10 cellular contexts compared by ENCODE assay signal in genomic region chr3:157311633-157312365, GRCh38.
DNase-seq lines count a peak whose midpoint lies in the region; ATAC-seq and TF ChIP-seq lines count a peak whose summit lies in the region.
"Had no signal": no experiment of that assay in that cellular context is flagged by ENCODE, and none has a peak within 500 bp of the region (broad histone marks: within the 10 kb centered on the region; RNA-seq: fewer than 3 reads in every experiment).

No MANE protein-coding gene starts in this region.

- H3F3A ChIP-seq in GM23248 (ENCODE audit: insufficient read depth): peaks cover 22% of the 10 kb centered on the region

- peaks cover 19% of the 10 kb centered on the region for H3K4me1 ChIP-seq in GM23248 (ENCODE audit: insufficient read depth)
- peaks cover 14% of the 10 kb centered on the region for H3K4me1 ChIP-seq in SJSA1 (replicated peaks)
- no peaks in the 10 kb centered on the region for H3K4me1 ChIP-seq in ascending aorta

- no peaks in the 10 kb centered on the region for H3K9me2 ChIP-seq in GM23248 (ENCODE audit: insufficient read depth)

- no peaks in the 10 kb centered on the region for H3K27me3 ChIP-seq in GM23248 (replicated peaks; ENCODE audit: insufficient read depth)
- H3K27me3 ChIP-seq in SJSA1 (replicated peaks): no peaks in the 10 kb centered on the region
- H3K27me3 ChIP-seq in ascending aorta: no peaks in the 10 kb centered on the region

- no peaks in the 10 kb centered on the region for H3K36me3 ChIP-seq in GM23248 (ENCODE audit: low read depth)
- no peaks in the 10 kb centered on the region for H3K36me3 ChIP-seq in SJSA1
- H3K36me3 ChIP-seq in ascending aorta: no peaks in the 10 kb centered on the region

- no peaks in the 10 kb centered on the region for H3K9me3 ChIP-seq in GM23248 (ENCODE audit: low read depth)
- H3K9me3 ChIP-seq in SJSA1 (replicated peaks): no peaks in the 10 kb centered on the region
- H3K9me3 ChIP-seq in ascending aorta: no peaks in the 10 kb centered on the region

- no peak for TF ChIP-seq CTCF in ascending aorta (IDR thresholded peaks at IDR 0.05)

- 0 to 2% methylated on average over 2 of the region's 2 CpGs for WGBS in GM23248 (ENCODE audit: low coverage in 1 of 2, low lambda C conversion rate in 2 of 2, missing lambda C conversion rate in 2 of 2), 2 experiments

- no peak overlapping the region for H3K4me3 ChIP-seq in GM23248
- no peak overlapping the region for H3K4me3 ChIP-seq in SJSA1
- H3K4me3 ChIP-seq in skeletal muscle cell (ENCODE audit: low read depth, low read length): no peak overlapping the region
- H3K4me3 ChIP-seq in ascending aorta: no peak overlapping the region

- H3K9ac ChIP-seq in GM23248: 0 out of 2 replicates have a peak overlapping the region, but pooled peaks have one; percentile 2

- no peak for ATAC-seq in HG02759 (IDR thresholded peaks at IDR 0.05; ENCODE audit: unreplicated experiment)
- ATAC-seq: naive thymus-derived CD8-positive, alpha-beta T cell had no signal

- H4K20me1 ChIP-seq in GM23248 (ENCODE audit: insufficient read depth): no peaks in the 10 kb centered on the region

- intact Hi-C loops in ascending aorta (cut with DNase I): no loop called here

- no peak overlapping the region for H2AFZ ChIP-seq in GM23248

- H3K27ac ChIP-seq in GM23248 (peak overlapping the region; percentile 64), SJSA1 (peak overlapping the region; percentile 57), ascending aorta (no peak overlapping the region)

- in situ Hi-C loops in GM23248 (cut with MboI): no loop called here

- DNase-seq in GM23248 (peak; percentile 88), SJSA1 (ENCODE audit: low read depth in 1 of 2, low spot score in 2 of 2) (peak in 1 of 2 experiments; percentile 20), fibroblast of gingiva (ENCODE audit: low read depth) (peak; percentile 98), skeletal muscle cell (ENCODE audit: low read depth) (peak; percentile 85), NCI-H446 treated with DMSO at 0.1 percent for 48 hours (lab: John Stamatoyannopoulos, UW) (no peak), ascending aorta (ENCODE audit: low spot score in 2 of 2) (no peak), NCI-H345 treated with DMSO at 0.1 percent for 48 hours (lab: John Stamatoyannopoulos, UW; ENCODE audit: unreplicated experiment) (no peak)
- DNase-seq: naive thymus-derived CD8-positive, alpha-beta T cell; NCI-H146 had no signal

- no peaks in the 10 kb centered on the region for H3K79me2 ChIP-seq in GM23248 (ENCODE audit: insufficient read depth)

- peak overlapping the region; percentile 17 for H3K4me2 ChIP-seq in GM23248 (ENCODE audit: unreplicated experiment)

Comparison
In these comparisons a context has a peak if more than half of its experiments do, and no peak if none do; other contexts are left out.
1. DNase-seq: peak in GM23248 (single experiment), fibroblast of gingiva (single experiment) and skeletal muscle cell (single experiment); none in NCI-H446 treated with DMSO at 0.1 percent for 48 hours (single experiment), ascending aorta (0 of 2) and NCI-H345 treated with DMSO at 0.1 percent for 48 hours (single experiment).
2. H3K27ac ChIP-seq: peak in GM23248 (single experiment) and SJSA1 (single experiment); none in ascending aorta (0 of 2).